ENCODE assay signal across 8 cellular contexts in genomic region chr16:68396481-68396880, GRCh38. TPM values are rescaled to one million over a fixed set of nuclear protein-coding genes. Genes with fewer than 3 reads are reported as not detected.
DNase-seq lines count a peak whose midpoint lies in the region; ATAC-seq and TF ChIP-seq lines count a peak whose summit lies in the region.

No MANE protein-coding gene starts in this region.

- H3K4me3 ChIP-seq in fibroblast of the aortic adventitia (ENCODE audit: low read depth, low read length) = no peak overlapping the region

- no peak for ATAC-seq in HG03442 (IDR thresholded peaks at IDR 0.05; ENCODE audit: unreplicated experiment)

- DNase-seq in NCI-H1092 treated with DMSO at 0.1 percent for 48 hours (lab: John Stamatoyannopoulos, UW) = peak; percentile 15
- no peak for DNase-seq in NCI-H1092 (lab: John Stamatoyannopoulos, UW)
- peak; percentile 49 for DNase-seq in M059J (ENCODE audit: low read depth)
- DNase-seq in activated T-cell treated with anti-CD3 and anti-CD28 coated beads, Interleukin-2, amount 50 U/mL, for 1 hour = peak; percentile 55
- DNase-seq in fibroblast of the aortic adventitia (ENCODE audit: low read depth) = peak; percentile 45
- peak in 2 of 3 donors; percentile 20 to 23 for DNase-seq in stimulated activated CD4-positive, alpha-beta T cell treated with anti-CD3 and anti-CD28 coated beads, Interleukin-12 subunit alpha, Interleukin-12 subunit beta, amount 100 ng/mL, for 48 hours (ENCODE audit: low read depth in 2 of 3, low spot score in 1 of 3)
- no peak for DNase-seq in NCI-H2107 (lab: John Stamatoyannopoulos, UW)

- peak; percentile 64 for TF ChIP-seq CTCF in fibroblast of the aortic adventitia (IDR thresholded peaks at IDR 0.05; ENCODE audit: insufficient read depth, low read length)

RNA-seq across cellular contexts. Expression of gene SMPD3, which starts 51.8 kb away (rescaled TPM):
- total RNA-seq in M059J (2014; rRNA removed; shearing (Covaris generic)) = 0.25 TPM in 1 of 2 replicates, not detected in the other
- total RNA-seq in fibroblast of the aortic adventitia (ENCODE audit: low replicate concordance) = not detected in 2 replicates

Comparison
In these comparisons a context has a peak if more than half of its experiments do, and no peak if none do; other contexts are left out.
1. DNase-seq: peak in NCI-H1092 treated with DMSO at 0.1 percent for 48 hours (single experiment), M059J (single experiment), activated T-cell treated with anti-CD3 and anti-CD28 coated beads, Interleukin-2, amount 50 U/mL, for 1 hour (single experiment), fibroblast of the aortic adventitia (single experiment) and stimulated activated CD4-positive, alpha-beta T cell treated with anti-CD3 and anti-CD28 coated beads, Interleukin-12 subunit alpha, Interleukin-12 subunit beta, amount 100 ng/mL, for 48 hours (2 of 3); none in NCI-H1092 (single experiment) and NCI-H2107 (single experiment).